ENCODE assay signal across 17 cellular contexts in the genomic region with DNA sequence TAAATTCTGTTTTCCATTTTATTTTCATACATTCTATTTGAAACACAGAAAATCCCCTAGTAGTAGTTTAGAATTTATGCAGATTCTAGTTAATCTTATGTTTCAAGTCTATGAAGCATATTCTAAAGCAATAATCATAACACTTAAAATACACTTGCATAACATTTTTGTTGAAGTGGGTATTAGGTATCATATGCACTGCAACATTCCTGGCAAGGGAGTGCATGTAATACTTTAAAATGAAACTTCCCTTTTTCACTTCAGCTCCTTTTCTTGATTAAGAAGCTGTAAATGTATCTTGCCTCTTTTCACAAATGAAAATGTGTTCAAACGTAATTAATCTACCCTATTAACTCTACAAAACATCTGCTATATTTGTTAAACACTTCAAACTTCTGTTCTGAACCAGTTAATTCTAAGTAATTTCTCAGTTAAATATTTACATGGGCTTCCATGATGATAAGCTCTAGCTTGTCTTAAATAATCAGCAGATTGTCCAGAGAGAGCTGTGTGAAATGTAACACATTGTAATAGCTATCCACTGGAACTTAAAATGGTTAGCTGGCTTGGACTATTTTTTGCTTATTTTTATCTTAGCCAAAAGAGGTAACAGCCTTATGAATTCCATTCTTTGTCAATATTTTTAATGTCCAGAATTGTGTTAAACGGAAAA.
"Had no signal": no experiment of that assay in that cellular context is flagged by ENCODE, and none has a peak within 500 bp of the region (broad histone marks: within the 10 kb centered on the region; RNA-seq: fewer than 3 reads in every experiment).

No MANE protein-coding gene starts in this region.

- H3K4me1 ChIP-seq: right lobe of liver, thyroid gland, vagina had no signal

- FAIRE-seq: bronchial epithelial cell, endometrium had no signal

- H3K27ac ChIP-seq: dorsolateral prefrontal cortex, right lobe of liver, thyroid gland, vagina had no signal

- H3K9me3 ChIP-seq: right lobe of liver, thyroid gland, vagina had no signal

- ATAC-seq: activated CD4-positive, alpha-beta T cell treated with anti-CD3 and anti-CD28 coated beads for 36 hours; activated CD8-positive, alpha-beta T cell treated with anti-CD3 and anti-CD28 coated beads for 36 hours; activated T-cell treated with anti-CD3 and anti-CD28 coated beads, Interleukin-2, amount 50 U/mL, for 72 hours; esophagus mucosa; right lobe of liver; stimulated activated effector memory CD8-positive, alpha-beta T cell treated with anti-CD3 and anti-CD28 coated beads, Interleukin-12 subunit alpha, Interleukin-12 subunit beta, amount 100 ng/mL, for 72 hours had no signal

- H3K36me3 ChIP-seq: right lobe of liver, thyroid gland, vagina had no signal

- H3K4me3 ChIP-seq: dorsolateral prefrontal cortex, right lobe of liver, thyroid gland, vagina had no signal

- H3K27me3 ChIP-seq: dorsolateral prefrontal cortex, right lobe of liver, thyroid gland, vagina had no signal

- DNase-seq: activated CD4-positive, alpha-beta T cell treated with anti-CD3 and anti-CD28 coated beads for 36 hours; activated CD8-positive, alpha-beta memory T cell treated with anti-CD3 and anti-CD28 coated beads, Interleukin-2, amount 50 U/mL, for 4 hours; activated CD8-positive, alpha-beta T cell treated with anti-CD3 and anti-CD28 coated beads for 36 hours; activated gamma-delta T cell treated with Interleukin-2 at 50 U/mL for 16 hours; activated naive CD8-positive, alpha-beta T cell treated with anti-CD3 and anti-CD28 coated beads, Interleukin-2, amount 10 ng/mL, durations not matched to agents 7 days and 5 days; activated T-cell treated with anti-CD3 and anti-CD28 coated beads, Interleukin-2, amount 50 U/mL, for 72 hours; aorta; dorsolateral prefrontal cortex; naive B cell; posterior cingulate gyrus; right lobe of liver; thyroid gland had no signal
